ENCODE assay signal across 13 cellular contexts in the genomic region with DNA sequence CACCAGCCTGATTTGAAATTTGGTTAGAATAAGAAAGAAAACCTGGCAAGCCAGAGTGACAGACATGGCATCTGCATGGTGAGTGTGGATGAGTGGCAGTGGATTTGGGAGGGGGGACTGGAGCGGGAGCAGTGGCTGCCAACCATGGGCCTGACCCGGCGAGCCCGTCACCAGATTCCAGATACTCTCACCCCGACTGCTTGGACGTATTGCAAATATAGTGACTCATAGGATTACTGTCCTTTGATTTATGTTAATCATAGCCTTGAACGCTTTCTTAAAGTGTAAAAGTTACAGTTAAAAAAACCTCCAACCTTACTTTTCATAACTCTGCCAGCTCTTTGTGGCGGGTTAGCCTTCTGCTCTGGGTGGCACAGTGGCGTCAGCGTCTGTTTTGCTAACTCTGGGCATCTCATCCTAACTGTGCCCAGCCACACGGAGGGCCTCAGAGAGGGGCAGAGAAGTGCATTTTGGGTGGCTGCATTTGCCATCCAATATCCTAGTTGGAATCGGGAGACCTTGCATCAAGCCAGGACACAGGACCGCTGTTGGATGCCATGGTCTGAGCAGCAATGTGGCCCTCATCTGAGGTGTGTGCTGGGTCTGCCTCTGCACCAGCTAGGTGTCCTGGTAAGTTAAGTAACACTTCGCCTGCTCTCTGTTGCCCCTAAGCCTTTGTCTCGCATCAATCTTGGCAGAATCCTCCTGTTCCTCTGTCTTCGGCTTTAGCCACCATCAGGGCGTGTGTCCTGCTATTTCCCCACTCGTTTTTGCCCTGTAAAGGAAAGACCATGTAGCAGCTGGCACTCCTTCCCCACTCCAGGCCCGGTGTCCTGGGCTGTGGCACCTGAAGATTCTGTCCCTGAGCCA. TPM values are rescaled to one million over a fixed set of nuclear protein-coding genes. Genes with fewer than 3 reads are reported as not detected.
A peak's percentile ranks its signal among the peaks of the same experiment; 100 is the strongest.
DNase-seq lines count a peak whose midpoint lies in the region; ATAC-seq and TF ChIP-seq lines count a peak whose summit lies in the region.
"Had no signal": no experiment of that assay in that cellular context is flagged by ENCODE, and none has a peak within 500 bp of the region (broad histone marks: within the 10 kb centered on the region; RNA-seq: fewer than 3 reads in every experiment).

No MANE protein-coding gene starts in this region.

- H3K9me3 ChIP-seq in T-helper 17 cell (ENCODE audit: control insufficient read depth, low read length, poor library complexity, severe bottlenecking) (no peaks in the 10 kb centered on the region), tibial artery (no peaks in the 10 kb centered on the region)

- H3K27me3 Mint-ChIP-seq in activated CD4-positive, alpha-beta memory T cell treated with anti-CD3 and anti-CD28 coated beads, Interleukin-2, amount 10 ng/mL, durations not matched to agents 7 days and 5 days, result no peaks in the 10 kb centered on the region
- H3K27me3 Mint-ChIP-seq in activated CD4-positive, alpha-beta memory T cell treated with anti-CD3 and anti-CD28 coated beads for 36 hours, result no peaks in the 10 kb centered on the region
- H3K27me3 Mint-ChIP-seq in T-helper 17 cell, result no peaks in the 10 kb centered on the region
- H3K27me3 Mint-ChIP-seq: activated CD4-positive, alpha-beta T cell treated with anti-CD3 and anti-CD28 coated beads for 36 hours had no signal

- no peaks in the 10 kb centered on the region for H3K9me3 Mint-ChIP-seq in activated CD4-positive, alpha-beta memory T cell treated with anti-CD3 and anti-CD28 coated beads, Interleukin-2, amount 10 ng/mL, durations not matched to agents 7 days and 5 days
- no peaks in the 10 kb centered on the region for H3K9me3 Mint-ChIP-seq in activated CD4-positive, alpha-beta memory T cell treated with anti-CD3 and anti-CD28 coated beads for 36 hours

- intact Hi-C loops in activated CD4-positive, alpha-beta memory T cell treated with anti-CD3 and anti-CD28 coated beads for 36 hours (cut with micrococcal nuclease), result no loop called here
- intact Hi-C loops in tibial artery (cut with DNase I; ENCODE audit: low total_unique reads), result loop anchor here (5.0 kb wide), 1 partner anchor 41 kb away; the partner anchor contains the start of gene CYBC1
- intact Hi-C loops in dorsolateral prefrontal cortex (cut with DNase I), result loop anchor here (5.0 to 10.0 kb wide), 5 partner anchors 36 to 242 kb away; partner anchors contain the start of genes FN3K (in 1 of the 2), NARF (in 1 of the 2) and TEX19 (in 1 of the 2)

- H3K27ac ChIP-seq in tibial artery, result peak overlapping the region; percentile 93 to 94
- peak overlapping the region in 16 of 59 donors; percentile 16 to 93 (median 59) for H3K27ac ChIP-seq in dorsolateral prefrontal cortex

- H3K4me3 Mint-ChIP-seq in activated CD4-positive, alpha-beta memory T cell treated with anti-CD3 and anti-CD28 coated beads, Interleukin-2, amount 10 ng/mL, durations not matched to agents 7 days and 5 days, result no peak overlapping the region
- H3K4me3 Mint-ChIP-seq in activated CD4-positive, alpha-beta memory T cell treated with anti-CD3 and anti-CD28 coated beads for 36 hours, result no peak overlapping the region
- no peak overlapping the region for H3K4me3 Mint-ChIP-seq in T-helper 17 cell
- H3K4me3 Mint-ChIP-seq: activated CD4-positive, alpha-beta T cell treated with anti-CD3 and anti-CD28 coated beads for 36 hours had no signal

- H3K27me3 ChIP-seq in tibial artery (no peaks in the 10 kb centered on the region), dorsolateral prefrontal cortex (no peaks in the 10 kb centered on the region)

- peak overlapping the region; percentile 29 for H3K27ac Mint-ChIP-seq in activated CD4-positive, alpha-beta memory T cell treated with anti-CD3 and anti-CD28 coated beads, Interleukin-2, amount 10 ng/mL, durations not matched to agents 7 days and 5 days
- no peak overlapping the region for H3K27ac Mint-ChIP-seq in activated CD4-positive, alpha-beta memory T cell treated with anti-CD3 and anti-CD28 coated beads for 36 hours
- H3K27ac Mint-ChIP-seq in T-helper 17 cell, result peak overlapping the region; percentile 81

- H3K36me3 ChIP-seq in tibial artery, result peaks cover 0 to 8% (median 3%) of the 10 kb centered on the region in 3 donors

- peaks cover 0 to 65% (median 36%) of the 10 kb centered on the region in 4 donors for H3K4me1 ChIP-seq in tibial artery

- H3K4me1 Mint-ChIP-seq in activated CD4-positive, alpha-beta memory T cell treated with anti-CD3 and anti-CD28 coated beads, Interleukin-2, amount 10 ng/mL, durations not matched to agents 7 days and 5 days, result peaks cover 40% of the 10 kb centered on the region
- peaks cover 16% of the 10 kb centered on the region for H3K4me1 Mint-ChIP-seq in activated CD4-positive, alpha-beta memory T cell treated with anti-CD3 and anti-CD28 coated beads for 36 hours (ENCODE audit: low read depth)
- peaks cover 8% of the 10 kb centered on the region for H3K4me1 Mint-ChIP-seq in T-helper 17 cell

- no peak for ATAC-seq in T-helper 17 cell
- ATAC-seq: activated CD4-positive, alpha-beta T cell treated with anti-CD3 and anti-CD28 coated beads for 36 hours had no signal

- TF ChIP-seq CTCF in tibial artery (IDR thresholded peaks at IDR 0.05) (no peak), dorsolateral prefrontal cortex (IDR thresholded peaks at IDR 0.05 in 54 of 56, conservative IDR thresholded peaks at IDR 0.05 in 2 of 56; ENCODE audit: low read depth in 1 of 56, partially characterized antibody in 56 of 56) (no peak)

- CTCF ChIA-PET in activated CD4-positive, alpha-beta memory T cell treated with anti-CD3 and anti-CD28 coated beads, Interleukin-2, amount 10 ng/mL, durations not matched to agents 7 days and 5 days (lab: Charles Lee), result interaction anchor here (0.6 kb wide), 2 partner anchors 74 to 1460 kb away, joined by 3 read pairs; no protein-coding TSS in a partner anchor
- CTCF ChIA-PET in activated CD4-positive, alpha-beta memory T cell treated with anti-CD3 and anti-CD28 coated beads for 36 hours (lab: Charles Lee), result interaction anchor here (1.3 kb wide), 1 partner anchor 61 kb away, joined by 4 read pairs; no protein-coding TSS in a partner anchor

- peaks cover 18% of the 10 kb centered on the region for H3K36me3 Mint-ChIP-seq in activated CD4-positive, alpha-beta memory T cell treated with anti-CD3 and anti-CD28 coated beads, Interleukin-2, amount 10 ng/mL, durations not matched to agents 7 days and 5 days (ENCODE audit: low read depth)
- peaks cover 5% of the 10 kb centered on the region for H3K36me3 Mint-ChIP-seq in activated CD4-positive, alpha-beta memory T cell treated with anti-CD3 and anti-CD28 coated beads for 36 hours
- H3K36me3 Mint-ChIP-seq in T-helper 17 cell (ENCODE audit: low read depth), result no peaks in the 10 kb centered on the region

- POLR2A ChIA-PET in activated CD4-positive, alpha-beta memory T cell treated with anti-CD3 and anti-CD28 coated beads, Interleukin-2, amount 10 ng/mL, durations not matched to agents 7 days and 5 days (lab: Charles Lee), result interaction anchor here (0.7 to 5.3 kb wide), 4 partner anchors 28 to 74 kb away, joined by 3 to 34 read pairs (median 4); partner anchors contain the start of genes FOXK2 and NARF
- POLR2A ChIA-PET in activated CD4-positive, alpha-beta memory T cell treated with anti-CD3 and anti-CD28 coated beads for 36 hours (lab: Charles Lee), result interaction anchor here (1.0 to 1.1 kb wide), 2 partner anchors 26 to 28 kb away, joined by 3 read pairs; partner anchors contain the start of gene FOXK2

- no peak for DNase-seq in activated CD4-positive, alpha-beta memory T cell treated with anti-CD3 and anti-CD28 coated beads, Interleukin-2, amount 10 ng/mL, durations not matched to agents 7 days and 5 days
- DNase-seq in activated CD4-positive, alpha-beta memory T cell treated with anti-CD3 and anti-CD28 coated beads for 36 hours, result no peak
- DNase-seq in T-helper 17 cell (no peak), fibroblast of peridontal ligament (ENCODE audit: extremely low read depth) (peak; percentile 65), tibial artery (no peak), NCI-H2029 (lab: John Stamatoyannopoulos, UW) (no peak), dorsolateral prefrontal cortex (no peak), hippocampal formation (lab: John Stamatoyannopoulos, UW) (no peak)
- DNase-seq: 8988T; activated CD4-positive, alpha-beta T cell treated with anti-CD3 and anti-CD28 coated beads for 36 hours; activated gamma-delta T cell; DMS79 treated with DMSO at 0.1 percent for 48 hours; SHP77 had no signal

- no peak overlapping the region for H3K4me3 ChIP-seq in tibial artery
- H3K4me3 ChIP-seq in dorsolateral prefrontal cortex, result no peak overlapping the region

RNA-seq across cellular contexts. Expression of gene FOXK2, which starts 26.6 kb away (rescaled TPM):
- total RNA-seq in activated CD4-positive, alpha-beta memory T cell treated with anti-CD3 and anti-CD28 coated beads, Interleukin-2, amount 10 ng/mL, durations not matched to agents 7 days and 5 days, result 10 to 100 TPM; 53.3 to 68.2 TPM
- total RNA-seq in activated CD4-positive, alpha-beta memory T cell treated with anti-CD3 and anti-CD28 coated beads for 36 hours, result 10 to 100 TPM; 49.3 to 60.8 TPM
- total RNA-seq in T-helper 17 cell (10 to 100 TPM; 41.5 to 42.7 TPM), dorsolateral prefrontal cortex (100 to 1,000 TPM in 8 of 120 experiments, 10 to 100 TPM in 112; 65.0 to 126 (median 81.9) TPM)

RNA-seq across cellular contexts. Expression of gene NARF, which starts 34.3 kb away (rescaled TPM):
- total RNA-seq in activated CD4-positive, alpha-beta memory T cell treated with anti-CD3 and anti-CD28 coated beads, Interleukin-2, amount 10 ng/mL, durations not matched to agents 7 days and 5 days, result 100 to 1,000 TPM; 150 to 153 TPM
- total RNA-seq in activated CD4-positive, alpha-beta memory T cell treated with anti-CD3 and anti-CD28 coated beads for 36 hours, result 100 to 1,000 TPM; 101 to 110 TPM
- 10 to 100 TPM; 86.2 to 94.4 TPM for total RNA-seq in T-helper 17 cell
- total RNA-seq in dorsolateral prefrontal cortex, result 100 to 1,000 TPM in 13 of 120 experiments, 10 to 100 TPM in 107; 56.4 to 136 (median 81.0) TPM

RNA-seq across cellular contexts. Expression of gene CYBC1, which starts 42.3 kb away (rescaled TPM):
- total RNA-seq in activated CD4-positive, alpha-beta memory T cell treated with anti-CD3 and anti-CD28 coated beads, Interleukin-2, amount 10 ng/mL, durations not matched to agents 7 days and 5 days, result 100 to 1,000 TPM; 308 to 313 TPM
- total RNA-seq in activated CD4-positive, alpha-beta memory T cell treated with anti-CD3 and anti-CD28 coated beads for 36 hours, result 100 to 1,000 TPM; 333 to 343 TPM
- 100 to 1,000 TPM; 110 to 121 TPM for total RNA-seq in T-helper 17 cell
- 100 to 1,000 TPM in 8 of 120 experiments, 10 to 100 TPM in 112; 40.3 to 149 (median 70.2) TPM for total RNA-seq in dorsolateral prefrontal cortex
